ENCODE assay signal across 1 cellular context in genomic region chr2:74423226-74424095, GRCh38.
TF ChIP-seq lines count a peak whose summit lies in the region.

No MANE protein-coding gene starts in this region.

TF ChIP-seq in GM23338, 12 proteins besides CTCF, POLR2A, EP300 and RAD21 (continued from another document):
- TF ChIP-seq ZNF462 (CRISPR knock-in tag; IDR thresholded peaks at IDR 0.05), result no peak
- TF ChIP-seq EZH2 (IDR thresholded peaks at IDR 0.05; ENCODE audit: low read depth, unreplicated experiment), result no peak
- TF ChIP-seq POLR2AphosphoS5 (IDR thresholded peaks at IDR 0.05; ENCODE audit: low read depth), result no peak
- TF ChIP-seq ZNF331 (CRISPR knock-in tag; IDR thresholded peaks at IDR 0.05; ENCODE audit: low read depth), result no peak
- no peak for TF ChIP-seq EZH2phosphoT487 (IDR thresholded peaks at IDR 0.05; ENCODE audit: unreplicated experiment)
- TF ChIP-seq REST (IDR thresholded peaks at IDR 0.05; ENCODE audit: unreplicated experiment), result no peak
